ENCODE assay signal across 15 cellular contexts in the genomic region with DNA sequence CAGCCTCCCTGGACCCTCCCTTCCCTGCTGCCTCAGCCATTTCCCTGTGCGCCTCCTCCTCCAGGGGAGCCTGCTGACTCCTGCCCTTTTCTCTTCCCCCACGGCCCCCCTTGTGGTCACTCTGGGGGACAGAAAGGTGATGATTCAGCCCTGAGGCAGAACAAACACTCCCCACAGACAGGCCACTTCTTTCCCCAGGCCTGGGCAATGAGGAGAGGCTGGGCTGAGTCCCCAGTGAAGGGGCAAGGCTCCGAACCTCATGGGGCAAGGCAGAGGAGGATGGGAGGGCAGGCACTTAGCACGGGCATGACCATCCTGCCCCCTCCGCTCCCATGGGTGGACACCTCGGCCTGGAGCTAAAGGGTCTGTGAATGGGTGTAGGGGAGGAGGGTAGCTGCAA. TPM values are rescaled to one million over a fixed set of nuclear protein-coding genes. Genes with fewer than 3 reads are reported as not detected.
DNase-seq lines count a peak whose midpoint lies in the region; ATAC-seq, FAIRE-seq and TF ChIP-seq lines count a peak whose summit lies in the region.
"Had no signal": no experiment of that assay in that cellular context is flagged by ENCODE, and none has a peak within 500 bp of the region (broad histone marks: within the 10 kb centered on the region; RNA-seq: fewer than 3 reads in every experiment).

No MANE protein-coding gene starts in this region.

- H2AFZ ChIP-seq in smooth muscle cell (ENCODE audit: low read depth) = no peak overlapping the region

- no peak for TF ChIP-seq CTCF in ascending aorta (IDR thresholded peaks at IDR 0.05)
- no peak for TF ChIP-seq CTCF in smooth muscle cell (IDR thresholded peaks at IDR 0.05; ENCODE audit: borderline replicate concordance, insufficient read depth, poor library complexity, severe bottlenecking)
- no peak for TF ChIP-seq CTCF in thyroid gland (IDR thresholded peaks at IDR 0.05)

- no peaks in the 10 kb centered on the region for H3K79me2 ChIP-seq in smooth muscle cell (ENCODE audit: low read depth)

- intact Hi-C loops in ascending aorta (cut with DNase I) = no loop called here
- intact Hi-C loops in left ventricle myocardium superior (cut with micrococcal nuclease) = no loop called here
- intact Hi-C loops in thyroid gland (cut with DNase I) = no loop called here

- peak overlapping the region; percentile 24 for H3K4me2 ChIP-seq in smooth muscle cell

- H4K20me1 ChIP-seq in smooth muscle cell (ENCODE audit: low read depth) = no peaks in the 10 kb centered on the region

- peak; percentile 72 for DNase-seq in H54 (ENCODE audit: insufficient read length, low spot score)
- peak; percentile 27 to 74 for DNase-seq in ascending aorta (ENCODE audit: low spot score in 2 of 2)
- peak; percentile 64 for DNase-seq in left ventricle myocardium superior
- no peak for DNase-seq in smooth muscle cell (lab: John Stamatoyannopoulos, UW; ENCODE audit: unreplicated experiment)
- no peak for DNase-seq in thyroid gland
- DNase-seq: NCI-H524; stimulated activated CD8-positive, alpha-beta memory T cell treated with anti-CD3 and anti-CD28 coated beads, Interleukin-4, amount 100 ng/mL, for 48 hours; T-helper 1 cell had no signal

- ATAC-seq in left ventricle myocardium superior (peak; percentile 73), HG02798 (IDR thresholded peaks at IDR 0.05; ENCODE audit: poor library complexity, unreplicated experiment) (no peak), GM19395 (IDR thresholded peaks at IDR 0.05; ENCODE audit: unreplicated experiment) (no peak), GM19397 (IDR thresholded peaks at IDR 0.05; ENCODE audit: unreplicated experiment) (no peak)

- peaks cover 7% of the 10 kb centered on the region for H3F3A ChIP-seq in smooth muscle cell (ENCODE audit: low read depth)

- peak overlapping the region in 1 of 2 donors; percentile 65 for H3K27ac ChIP-seq in ascending aorta
- H3K27ac ChIP-seq in smooth muscle cell (ENCODE audit: low read depth) = peak overlapping the region; percentile 76
- no peak overlapping the region for H3K27ac ChIP-seq in thyroid gland

- H3K9ac ChIP-seq in smooth muscle cell (ENCODE audit: low read depth) = no peak overlapping the region

- no peak for FAIRE-seq in H54 (lab: Jason Lieb, UNC)
- FAIRE-seq: H1 had no signal

- TF ChIP-seq POLR2A in H54 (IDR thresholded peaks at IDR 0.05; ENCODE audit: low read depth, low read length) (no peak), thyroid gland (IDR thresholded peaks at IDR 0.05) (no peak)

- WGBS in smooth muscle cell (ENCODE audit: low lambda C conversion rate) = 61% methylated on average over 6 of the region's 6 CpGs
- 57 to 63% methylated on average over 6 of the region's 6 CpGs for WGBS in thyroid gland, 2 donors

- H3K27me3 ChIP-seq in ascending aorta = no peaks in the 10 kb centered on the region
- H3K27me3 ChIP-seq in smooth muscle cell (ENCODE audit: low read depth) = no peaks in the 10 kb centered on the region
- no peaks in the 10 kb centered on the region for H3K27me3 ChIP-seq in thyroid gland

- H3K9me3 ChIP-seq in ascending aorta (no peaks in the 10 kb centered on the region), smooth muscle cell (replicated peaks; ENCODE audit: low read depth) (no peaks in the 10 kb centered on the region), thyroid gland (no peaks in the 10 kb centered on the region)
- H3K9me3 ChIP-seq: esophagus muscularis mucosa had no signal

- H3K4me1 ChIP-seq in ascending aorta = peaks cover 0 to 4% of the 10 kb centered on the region in 2 donors
- H3K4me1 ChIP-seq in smooth muscle cell (ENCODE audit: low read depth) = peaks cover 23% of the 10 kb centered on the region
- H3K4me1 ChIP-seq in thyroid gland = no peaks in the 10 kb centered on the region

- H3K36me3 ChIP-seq in ascending aorta (peaks cover 0 to 3% of the 10 kb centered on the region in 2 donors), smooth muscle cell (ENCODE audit: low read depth) (no peaks in the 10 kb centered on the region), thyroid gland (no peaks in the 10 kb centered on the region)
- H3K36me3 ChIP-seq: esophagus muscularis mucosa had no signal

- no peak overlapping the region for H3K4me3 ChIP-seq in ascending aorta
- no peak overlapping the region for H3K4me3 ChIP-seq in smooth muscle cell
- H3K4me3 ChIP-seq in thyroid gland (replicated peaks in 1 of 3) = no peak overlapping the region
- H3K4me3 ChIP-seq: esophagus muscularis mucosa had no signal

RNA-seq across cellular contexts. Expression of a gene that starts 21.0 kb away (rescaled TPM):
- total RNA-seq in ascending aorta (70.9 TPM), left ventricle myocardium superior (20.1 TPM), smooth muscle cell (3.9 and 6.2 TPM in 2 replicates), thyroid gland (10 to 100 TPM in 3 of 4 donors, 1 to 10 TPM in 1; 9.1 to 14.1 (median 11.4) TPM)
- polyA plus RNA-seq in smooth muscle cell = 2.2 and 12.9 TPM in 2 replicates
- total RNA-seq: activated CD8-positive, alpha-beta memory T cell treated with anti-CD3 and anti-CD28 coated beads for 36 hours; H1; lung microvascular endothelial cell had no signal

Comparison
In these comparisons a context has a peak if more than half of its experiments do, and no peak if none do; other contexts are left out.
1. DNase-seq: peak in H54 (single experiment), ascending aorta (2 of 2) and left ventricle myocardium superior (single experiment); none in smooth muscle cell (single experiment) and thyroid gland (0 of 2).